ENCODE assay signal across 25 cellular contexts in the genomic region with DNA sequence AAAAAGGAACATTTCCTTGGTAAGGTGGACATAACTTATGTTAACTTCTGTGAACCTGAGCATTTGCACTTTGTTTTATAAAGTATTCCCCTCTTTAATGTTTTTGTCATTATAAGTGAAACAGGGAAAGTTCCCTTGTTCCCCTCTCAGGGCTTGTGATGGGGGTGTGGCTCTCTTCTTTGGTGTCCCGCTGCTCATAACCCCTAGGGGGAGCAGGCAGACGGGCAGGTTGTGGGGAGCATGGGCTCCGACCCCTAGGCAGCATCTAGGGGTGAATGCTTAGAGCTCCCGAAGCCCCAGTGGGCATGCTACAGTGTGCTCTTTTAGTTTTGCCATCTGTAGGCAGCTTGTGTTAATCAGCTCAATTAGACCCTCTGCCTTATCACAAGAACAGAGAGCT.
DNase-seq lines count a peak whose midpoint lies in the region; ATAC-seq, FAIRE-seq and TF ChIP-seq lines count a peak whose summit lies in the region.
"Had no signal": no experiment of that assay in that cellular context is flagged by ENCODE, and none has a peak within 500 bp of the region (broad histone marks: within the 10 kb centered on the region; RNA-seq: fewer than 3 reads in every experiment).

No MANE protein-coding gene starts in this region.

- H4K8ac ChIP-seq in H1 (ENCODE audit: extremely low read depth, insufficient read depth, low read length): no peak overlapping the region

- dilution Hi-C loops in mammary epithelial cell (cut with HindIII; ENCODE audit: low sequenced_read_pairs): no loop called here

- ATAC-seq in Panc1 (no peak), HG02973 (IDR thresholded peaks at IDR 0.05; ENCODE audit: unreplicated experiment) (no peak)

- H3K9me3 ChIP-seq in mammary epithelial cell (replicated peaks; ENCODE audit: insufficient read depth, low read length): peaks cover 4% of the 10 kb centered on the region
- H3K9me3 ChIP-seq in Panc1 (ENCODE audit: control insufficient read depth, insufficient read depth, low read depth, low read length): no peaks in the 10 kb centered on the region
- no peaks in the 10 kb centered on the region for H3K9me3 ChIP-seq in H1 (ENCODE audit: insufficient read depth in 2 of 2, low read depth in 1 of 2, low read length in 1 of 2)
- H3K9me3 ChIP-seq: HAP-1, MG63, SJSA1 had no signal

- no peaks in the 10 kb centered on the region for H3K4me1 Mint-ChIP-seq in MCF 10A (ENCODE audit: insufficient read depth, unreplicated experiment)
- peaks cover 5% of the 10 kb centered on the region for H3K4me1 Mint-ChIP-seq in progenitor cell of endocrine pancreas (ENCODE audit: low read depth)
- H3K4me1 Mint-ChIP-seq: activated naive CD8-positive, alpha-beta T cell treated with anti-CD3 and anti-CD28 coated beads, Interleukin-2, amount 10 ng/mL, durations not matched to agents 7 days and 5 days; stimulated activated naive B cell treated with anti-CD40 and anti-IgM and Interleukin-4, amounts not matched to agents 10 μg/mL and 1 μg/mL and 100 μg/mL, for 72 hours had no signal

- no peak overlapping the region for H4K91ac ChIP-seq in H1 (replicated peaks; ENCODE audit: insufficient read length, low read length)

- no peak overlapping the region for H3K9ac ChIP-seq in mammary epithelial cell (ENCODE audit: insufficient read depth, low read length)
- H3K9ac ChIP-seq in H1 (replicated peaks in 1 of 4; ENCODE audit: extremely low read depth in 1 of 4, low read depth in 3 of 4, low read length in 3 of 4): no peak overlapping the region

- in situ Hi-C loops in mammary epithelial cell (cut with MboI; ENCODE audit: low sequenced_read_pairs in 2 of 2): no loop called here
- in situ Hi-C loops in Panc1 (cut with HindIII; ENCODE audit: low pct_unique_long_range_greater_than_20kb, low sequenced_read_pairs): no loop called here

- H3K27me3 ChIP-seq in mammary epithelial cell (ENCODE audit: insufficient read depth, low read length) (no peaks in the 10 kb centered on the region), Panc1 (ENCODE audit: control insufficient read depth, insufficient read depth, low read length) (no peaks in the 10 kb centered on the region), H1 (replicated peaks in 1 of 4; ENCODE audit: control insufficient read depth in 3 of 4, extremely low read depth in 1 of 4, insufficient read depth in 3 of 4, low read length in 3 of 4) (no peaks in the 10 kb centered on the region)
- H3K27me3 ChIP-seq: MG63, SJSA1 had no signal

- H4K5ac ChIP-seq in H1 (ENCODE audit: insufficient read length, low read depth, low read length): no peak overlapping the region

- H2BK5ac ChIP-seq in H1 (ENCODE audit: low read depth, low read length): no peak overlapping the region

- BruUV-seq in MCF 10A (replicated peaks; lab: Mats Ljungman, UMichigan) (no TSS peak), mammary epithelial cell (replicated peaks; lab: Mats Ljungman, UMichigan) (no TSS peak), Panc1 (replicated peaks; lab: Mats Ljungman, UMichigan) (no TSS peak)

- H2BK12ac ChIP-seq in H1 (ENCODE audit: low read depth, low read length): no peak overlapping the region

- no peak overlapping the region for H3K23ac ChIP-seq in H1 (ENCODE audit: insufficient read length)

- H3K27ac Mint-ChIP-seq in MCF 10A (ENCODE audit: low read depth, unreplicated experiment): no peak overlapping the region
- no peak overlapping the region for H3K27ac Mint-ChIP-seq in progenitor cell of endocrine pancreas
- H3K27ac Mint-ChIP-seq: activated naive CD8-positive, alpha-beta T cell treated with anti-CD3 and anti-CD28 coated beads, Interleukin-2, amount 10 ng/mL, durations not matched to agents 7 days and 5 days; stimulated activated naive B cell treated with anti-CD40 and anti-IgM and Interleukin-4, amounts not matched to agents 10 μg/mL and 1 μg/mL and 100 μg/mL, for 72 hours; T-helper 2 cell treated with Interferon-gamma antibody and Interleukin-4, amounts not matched to agents 5 μg/mL and 100 μg/mL, for 36 hours had no signal

- H3K79me2 ChIP-seq in mammary epithelial cell (ENCODE audit: insufficient read depth, low read length) (no peaks in the 10 kb centered on the region), H1 (ENCODE audit: control insufficient read depth in 1 of 2, insufficient read depth in 2 of 2, low read length in 2 of 2) (no peaks in the 10 kb centered on the region)

- H4K20me1 ChIP-seq in mammary epithelial cell (ENCODE audit: insufficient read depth, low read length) (no peaks in the 10 kb centered on the region), H1 (replicated peaks in 1 of 2; ENCODE audit: control insufficient read depth in 1 of 2, insufficient read depth in 2 of 2, low read length in 2 of 2) (no peaks in the 10 kb centered on the region)

- no peak overlapping the region for H2AK5ac ChIP-seq in H1 (ENCODE audit: low read depth, low read length)

- no peak overlapping the region for H2BK20ac ChIP-seq in H1 (ENCODE audit: low read length)

- peak; percentile 68 for FAIRE-seq in H1 (lab: Jason Lieb, UNC)
- FAIRE-seq: GM12891 had no signal

- no peak overlapping the region for H3K18ac ChIP-seq in H1 (ENCODE audit: extremely low read depth, low read length)

- H3K4ac ChIP-seq in H1 (replicated peaks; ENCODE audit: insufficient read length, low read depth, low read length): no peak overlapping the region

- H3K4me3 ChIP-seq in mammary epithelial cell (replicated peaks in 1 of 3; ENCODE audit: insufficient read depth in 1 of 3, low read depth in 2 of 3, low read length in 3 of 3) (no peak overlapping the region), Panc1 (ENCODE audit: low read depth in 2 of 2, low read length in 2 of 2) (no peak overlapping the region), H1 (ENCODE audit: extremely low read depth in 1 of 4, insufficient read depth in 2 of 4, low read depth in 3 of 4, low read length in 4 of 4) (no peak overlapping the region)
- H3K4me3 ChIP-seq: HAP-1, MG63, PC-9, SJSA1 had no signal

- TF ChIP-seq RAD21 in H1 (IDR thresholded peaks at IDR 0.05 in 1 of 2, conservative IDR thresholded peaks at IDR 0.05 in 1 of 2; ENCODE audit: low read depth in 2 of 2, low read length in 2 of 2): peak; percentile 37 to 49

- DNase-seq in MCF 10A (ENCODE audit: unreplicated experiment): peak; percentile 3
- no peak for DNase-seq in mammary epithelial cell
- DNase-seq in Panc1 (ENCODE audit: low read depth, low spot score): no peak
- DNase-seq in H1 (ENCODE audit: low read depth in 1 of 2, low spot score in 2 of 2): peak in 1 of 2 experiments; percentile 46
- DNase-seq in progenitor cell of endocrine pancreas (ENCODE audit: low spot score, unreplicated experiment): no peak
- no peak for DNase-seq in GM19238 (ENCODE audit: insufficient read length, low spot score)
- DNase-seq in 8988T: no peak
- DNase-seq: activated CD4-positive, CD25-positive, alpha-beta regulatory T cell treated with anti-CD3 and anti-CD28 coated beads, Interleukin-2, amount 50 U/mL, for 72 hours; activated naive CD8-positive, alpha-beta T cell treated with anti-CD3 and anti-CD28 coated beads, Interleukin-2, amount 10 ng/mL, durations not matched to agents 7 days and 5 days; C1 segment of cervical spinal cord; effector memory CD4-positive, alpha-beta T cell; GF-D8; MG63; NCI-H146; NCI-H2171 treated with DMSO at 0.1 percent for 48 hours; NCI-H526; PC-9; stimulated activated CD4-positive, alpha-beta T cell treated with anti-CD3 and anti-CD28 coated beads, Interleukin-2, amount 100 ng/mL, for 24 hours; stimulated activated naive B cell treated with anti-CD40 and anti-IgM and Interleukin-4, amounts not matched to agents 10 μg/mL and 1 μg/mL and 100 μg/mL, for 72 hours had no signal

- H3K36me3 ChIP-seq in mammary epithelial cell (ENCODE audit: insufficient read depth, low read length): no peaks in the 10 kb centered on the region
- H3K36me3 ChIP-seq in Panc1 (ENCODE audit: control insufficient read depth, insufficient read depth, low read length): no peaks in the 10 kb centered on the region
- H3K36me3 ChIP-seq in H1 (ENCODE audit: control insufficient read depth in 2 of 4, insufficient read depth in 4 of 4, low read length in 3 of 4): no peaks in the 10 kb centered on the region
- H3K36me3 ChIP-seq: HAP-1, MG63, SJSA1 had no signal

- TF ChIP-seq CTCF in MCF 10A (IDR thresholded peaks at IDR 0.05; ENCODE audit: unreplicated experiment) (peak; percentile 15), mammary epithelial cell (conservative IDR thresholded peaks at IDR 0.05 in 1 of 2, IDR thresholded peaks at IDR 0.05 in 1 of 2; ENCODE audit: extremely low read depth in 1 of 2, insufficient read depth in 1 of 2, low read depth in 1 of 2, low read length in 2 of 2) (no peak), Panc1 (IDR thresholded peaks at IDR 0.05) (peak; percentile 16; the same call in 1 of the 2 replicates), H1 (IDR thresholded peaks at IDR 0.05; ENCODE audit: control extremely low read depth in 1 of 3, insufficient read depth in 1 of 3, low read depth in 1 of 3, low read length in 3 of 3) (peak; percentile 33 to 56 (median 40); a peak in 3 of 4 replicates), progenitor cell of endocrine pancreas (IDR thresholded peaks at IDR 0.05; ENCODE audit: unreplicated experiment) (peak; percentile 24)

- intact Hi-C loops in MCF 10A (cut with micrococcal nuclease): no loop called here
- intact Hi-C loops in mammary epithelial cell (cut with micrococcal nuclease): no loop called here
- intact Hi-C loops in Panc1 (cut with micrococcal nuclease; ENCODE audit: unreplicated experiment): no loop called here

- no peak overlapping the region for H3K56ac ChIP-seq in H1 (replicated peaks; ENCODE audit: insufficient read length, low read depth, low read length)

- no peaks in the 10 kb centered on the region for H3K27me3 Mint-ChIP-seq in MCF 10A (ENCODE audit: insufficient read depth, unreplicated experiment)
- H3K27me3 Mint-ChIP-seq in progenitor cell of endocrine pancreas: no peaks in the 10 kb centered on the region
- H3K27me3 Mint-ChIP-seq: activated naive CD8-positive, alpha-beta T cell treated with anti-CD3 and anti-CD28 coated beads, Interleukin-2, amount 10 ng/mL, durations not matched to agents 7 days and 5 days; stimulated activated naive B cell treated with anti-CD40 and anti-IgM and Interleukin-4, amounts not matched to agents 10 μg/mL and 1 μg/mL and 100 μg/mL, for 72 hours had no signal

- H3K9me3 Mint-ChIP-seq in MCF 10A (ENCODE audit: unreplicated experiment): no peaks in the 10 kb centered on the region
- no peaks in the 10 kb centered on the region for H3K9me3 Mint-ChIP-seq in progenitor cell of endocrine pancreas (ENCODE audit: low read depth)
- H3K9me3 Mint-ChIP-seq: nephron; stimulated activated naive B cell treated with anti-CD40 and anti-IgM and Interleukin-4, amounts not matched to agents 10 μg/mL and 1 μg/mL and 100 μg/mL, for 72 hours had no signal

- CTCF ChIA-PET in MCF 10A (lab: Yijun Ruan, JAX) (no interaction called here), mammary epithelial cell (lab: Charles Lee; ENCODE audit: low non-redundant PET) (no interaction called here), Panc1 (lab: Charles Lee) (no interaction called here), H1 (lab: Charles Lee; ENCODE audit: partially characterized antibody) (interaction anchor here (0.9 to 2.1 kb wide), 4 partner anchors 9 to 19 kb away, joined by 3 to 15 read pairs (median 8); no protein-coding TSS in a partner anchor)

- TF ChIP-seq EP300 in H1 (IDR thresholded peaks at IDR 0.05; ENCODE audit: borderline replicate concordance in 1 of 2, low read depth in 2 of 2, low read length in 2 of 2): no peak

- H2BK120ac ChIP-seq in H1 (replicated peaks; ENCODE audit: low read depth, low read length): no peak overlapping the region

- no peak overlapping the region for H3K14ac ChIP-seq in H1 (ENCODE audit: insufficient read length)

- POLR2A ChIA-PET in MCF 10A (lab: Yijun Ruan, JAX): no interaction called here
- POLR2A ChIA-PET in Panc1 (lab: Charles Lee): no interaction called here
- POLR2A ChIA-PET in H1 (lab: Charles Lee; ENCODE audit: partially characterized antibody): no interaction called here

- WGBS in mammary epithelial cell (ENCODE audit: low coverage, missing lambda C conversion rate): 8% methylated on average over 4 of the region's 4 CpGs
- WGBS in H1 (ENCODE audit: extremely low coverage in 1 of 2, insufficient coverage in 1 of 2, insufficient read length in 1 of 2, insufficient replicate concordance in 2 of 2, low coverage in 1 of 2, low lambda C conversion rate in 2 of 2, missing lambda C conversion rate in 1 of 2), 2 experiments: 40% methylated on average over 2 of the region's 4 CpGs; no CpG with 5 or more reads in 1 of the 2 experiments

- no peaks in the 10 kb centered on the region for H3K23me2 ChIP-seq in H1 (ENCODE audit: low read depth, low read length)

- no peak overlapping the region for H2AFZ ChIP-seq in mammary epithelial cell (ENCODE audit: low read depth, low read length)
- no peak overlapping the region for H2AFZ ChIP-seq in H1 (ENCODE audit: low read length)
- H2AFZ ChIP-seq: PC-9 had no signal

- H3K4me3 Mint-ChIP-seq in MCF 10A (ENCODE audit: unreplicated experiment) (no peak overlapping the region), progenitor cell of endocrine pancreas (ENCODE audit: low read depth) (no peak overlapping the region)
- H3K4me3 Mint-ChIP-seq: activated naive CD8-positive, alpha-beta T cell treated with anti-CD3 and anti-CD28 coated beads, Interleukin-2, amount 10 ng/mL, durations not matched to agents 7 days and 5 days; nephron; stimulated activated naive B cell treated with anti-CD40 and anti-IgM and Interleukin-4, amounts not matched to agents 10 μg/mL and 1 μg/mL and 100 μg/mL, for 72 hours; T-helper 2 cell treated with Interferon-gamma antibody and Interleukin-4, amounts not matched to agents 5 μg/mL and 100 μg/mL, for 36 hours had no signal

- H3K4me2 ChIP-seq in mammary epithelial cell (ENCODE audit: insufficient read depth, low read depth, low read length): no peak overlapping the region
- no peak overlapping the region for H3K4me2 ChIP-seq in H1 (ENCODE audit: insufficient read depth in 1 of 2, low read depth in 2 of 2, low read length in 2 of 2)
- H3K4me2 ChIP-seq: PC-9 had no signal

- H3K4me1 ChIP-seq in mammary epithelial cell (ENCODE audit: insufficient read depth, low read length) (no peaks in the 10 kb centered on the region), Panc1 (ENCODE audit: control insufficient read depth, insufficient read depth, low read length) (no peaks in the 10 kb centered on the region), H1 (replicated peaks in 1 of 4; ENCODE audit: control insufficient read depth in 3 of 4, insufficient read depth in 4 of 4, low read length in 3 of 4) (0 out of 7 replicates have a peak, but pooled peaks cover 0 to 3% (median 0%) of the 10 kb centered on the region in 4 experiments)
- H3K4me1 ChIP-seq: SJSA1 had no signal

- H3K27ac ChIP-seq in mammary epithelial cell (ENCODE audit: insufficient read depth, low read depth, low read length) (no peak overlapping the region), Panc1 (ENCODE audit: low read length) (no peak overlapping the region), H1 (ENCODE audit: low read depth, low read length) (no peak overlapping the region)
- H3K27ac ChIP-seq: PC-9, SJSA1 had no signal

- H3K36me3 Mint-ChIP-seq in MCF 10A (ENCODE audit: insufficient read depth, unreplicated experiment) (no peaks in the 10 kb centered on the region), progenitor cell of endocrine pancreas (ENCODE audit: insufficient read depth) (no peaks in the 10 kb centered on the region)
- H3K36me3 Mint-ChIP-seq: activated naive CD8-positive, alpha-beta T cell treated with anti-CD3 and anti-CD28 coated beads, Interleukin-2, amount 10 ng/mL, durations not matched to agents 7 days and 5 days; stimulated activated naive B cell treated with anti-CD40 and anti-IgM and Interleukin-4, amounts not matched to agents 10 μg/mL and 1 μg/mL and 100 μg/mL, for 72 hours had no signal

- H2BK15ac ChIP-seq in H1 (ENCODE audit: low read length): no peak overlapping the region

- TF ChIP-seq POLR2A in H1 (IDR thresholded peaks at IDR 0.05; ENCODE audit: control extremely low read depth in 1 of 2, low read depth in 2 of 2, low read length in 2 of 2): no peak

- H3K79me1 ChIP-seq in H1 (ENCODE audit: low read depth, low read length): no peaks in the 10 kb centered on the region

Comparison
In these comparisons a context has a peak if more than half of its experiments do, and no peak if none do; other contexts are left out.
1. CTCF ChIP-seq: peak in MCF 10A (single experiment), Panc1 (single experiment), H1 (3 of 3) and progenitor cell of endocrine pancreas (single experiment); none in mammary epithelial cell (0 of 2).